19 cellular contexts compared by ENCODE assay signal in genomic region chr4:151415978-151416377, GRCh38. TPM values are rescaled to one million over a fixed set of nuclear protein-coding genes. Genes with fewer than 3 reads are reported as not detected.
DNase-seq lines count a peak whose midpoint lies in the region; ATAC-seq and TF ChIP-seq lines count a peak whose summit lies in the region.
"Had no signal": no experiment of that assay in that cellular context is flagged by ENCODE, and none has a peak within 500 bp of the region (broad histone marks: within the 10 kb centered on the region; RNA-seq: fewer than 3 reads in every experiment).

No MANE protein-coding gene starts in this region.

- TF ChIP-seq EP300 in sigmoid colon (IDR thresholded peaks at IDR 0.05): no peak

- no peaks in the 10 kb centered on the region for H3K9me3 ChIP-seq in sigmoid colon
- H3K9me3 ChIP-seq: esophagus squamous epithelium, HAP-1, mucosa of descending colon had no signal

- DNase-seq in AG20443 (ENCODE audit: low spot score) (peak; percentile 46), NCI-H226 (peak; percentile 44), chondrocyte (ENCODE audit: low spot score) (no peak), mesothelial cell of epicardium (ENCODE audit: low spot score in 2 of 2, unreplicated experiment in 2 of 2) (no peak), sigmoid colon (no peak)
- DNase-seq in activated CD8-positive, alpha-beta T cell treated with anti-CD3 and anti-CD28 coated beads, Interleukin-2, amount 10 ng/mL, durations not matched to agents 7 days and 5 days: no peak
- DNase-seq: activated CD4-positive, alpha-beta T cell treated with anti-CD3 and anti-CD28 coated beads, Interleukin-2, amount 50 U/mL, for 48 hours; activated effector memory CD4-positive, alpha-beta T cell treated with Interleukin-2 at 50 U/mL for 16 hours; esophagus squamous epithelium; mucosa of descending colon; NCI-H1048; NCI-H510A; stimulated activated CD4-positive, alpha-beta T cell treated with anti-CD3 and anti-CD28 coated beads, Interleukin-4, amount 100 ng/mL, for 24 hours; stimulated activated naive B cell treated with anti-CD40 and anti-IgM and Interleukin-4, amounts not matched to agents 10 μg/mL and 1 μg/mL and 100 μg/mL, for 72 hours had no signal

- TF ChIP-seq POLR2A in sigmoid colon (IDR thresholded peaks at IDR 0.05): no peak

- POLR2A ChIA-PET in activated CD8-positive, alpha-beta T cell treated with anti-CD3 and anti-CD28 coated beads, Interleukin-2, amount 10 ng/mL, durations not matched to agents 7 days and 5 days (lab: Charles Lee): no interaction called here

- no peaks in the 10 kb centered on the region for H3K36me3 Mint-ChIP-seq in chondrocyte (ENCODE audit: low read depth)
- no peaks in the 10 kb centered on the region for H3K36me3 Mint-ChIP-seq in mesothelial cell of epicardium
- no peaks in the 10 kb centered on the region for H3K36me3 Mint-ChIP-seq in activated CD8-positive, alpha-beta T cell treated with anti-CD3 and anti-CD28 coated beads, Interleukin-2, amount 10 ng/mL, durations not matched to agents 7 days and 5 days (ENCODE audit: low read depth)
- H3K36me3 Mint-ChIP-seq: stimulated activated naive B cell treated with anti-CD40 and anti-IgM and Interleukin-4, amounts not matched to agents 10 μg/mL and 1 μg/mL and 100 μg/mL, for 72 hours had no signal

- TF ChIP-seq CTCF in chondrocyte (IDR thresholded peaks at IDR 0.05): no peak
- TF ChIP-seq CTCF in mesothelial cell of epicardium (IDR thresholded peaks at IDR 0.05; ENCODE audit: unreplicated experiment): no peak
- no peak for TF ChIP-seq CTCF in sigmoid colon (IDR thresholded peaks at IDR 0.05)

- H3K36me3 ChIP-seq in sigmoid colon: no peaks in the 10 kb centered on the region
- H3K36me3 ChIP-seq: esophagus squamous epithelium, HAP-1 had no signal

- H3K4me3 ChIP-seq in sigmoid colon: no peak overlapping the region
- H3K4me3 ChIP-seq: HAP-1, mucosa of descending colon had no signal

- no peaks in the 10 kb centered on the region for H3K27me3 Mint-ChIP-seq in chondrocyte (ENCODE audit: low read depth)
- no peaks in the 10 kb centered on the region for H3K27me3 Mint-ChIP-seq in mesothelial cell of epicardium (ENCODE audit: low read depth)
- H3K27me3 Mint-ChIP-seq in activated CD8-positive, alpha-beta T cell treated with anti-CD3 and anti-CD28 coated beads, Interleukin-2, amount 10 ng/mL, durations not matched to agents 7 days and 5 days (ENCODE audit: low read depth): peaks cover 24% of the 10 kb centered on the region

- peak overlapping the region; percentile 70 for H3K27ac Mint-ChIP-seq in chondrocyte (ENCODE audit: unreplicated experiment)
- peak overlapping the region; percentile 50 for H3K27ac Mint-ChIP-seq in mesothelial cell of epicardium
- H3K27ac Mint-ChIP-seq in activated CD8-positive, alpha-beta T cell treated with anti-CD3 and anti-CD28 coated beads, Interleukin-2, amount 10 ng/mL, durations not matched to agents 7 days and 5 days: no peak overlapping the region
- H3K27ac Mint-ChIP-seq: stimulated activated naive B cell treated with anti-CD40 and anti-IgM and Interleukin-4, amounts not matched to agents 10 μg/mL and 1 μg/mL and 100 μg/mL, for 72 hours had no signal

- CTCF ChIA-PET in activated CD8-positive, alpha-beta T cell treated with anti-CD3 and anti-CD28 coated beads, Interleukin-2, amount 10 ng/mL, durations not matched to agents 7 days and 5 days (lab: Charles Lee): no interaction called here

- no peaks in the 10 kb centered on the region for H3K4me1 ChIP-seq in sigmoid colon
- H3K4me1 ChIP-seq: HAP-1 had no signal

- H3K4me1 Mint-ChIP-seq in chondrocyte (ENCODE audit: low read depth) (peaks cover 52% of the 10 kb centered on the region), mesothelial cell of epicardium (peaks cover 16% of the 10 kb centered on the region)
- H3K4me1 Mint-ChIP-seq in activated CD8-positive, alpha-beta T cell treated with anti-CD3 and anti-CD28 coated beads, Interleukin-2, amount 10 ng/mL, durations not matched to agents 7 days and 5 days (ENCODE audit: low read depth): no peaks in the 10 kb centered on the region
- H3K4me1 Mint-ChIP-seq: stimulated activated naive B cell treated with anti-CD40 and anti-IgM and Interleukin-4, amounts not matched to agents 10 μg/mL and 1 μg/mL and 100 μg/mL, for 72 hours had no signal

- no peaks in the 10 kb centered on the region for H3K27me3 ChIP-seq in sigmoid colon
- H3K27me3 ChIP-seq: esophagus squamous epithelium had no signal

- ATAC-seq in HG03097 (IDR thresholded peaks at IDR 0.05; ENCODE audit: low FRiP score, unreplicated experiment): no peak
- ATAC-seq in HG02885 (IDR thresholded peaks at IDR 0.05; ENCODE audit: poor library complexity, unreplicated experiment): no peak
- no peak for ATAC-seq in activated CD8-positive, alpha-beta T cell treated with anti-CD3 and anti-CD28 coated beads, Interleukin-2, amount 10 ng/mL, durations not matched to agents 7 days and 5 days
- ATAC-seq: mucosa of descending colon; Panc1; stimulated activated naive B cell treated with anti-CD40 and anti-IgM and Interleukin-4, amounts not matched to agents 10 μg/mL and 1 μg/mL and 100 μg/mL, for 72 hours had no signal

- intact Hi-C loops in sigmoid colon (cut with DNase I): no loop called here

- H3K9me3 Mint-ChIP-seq in chondrocyte (ENCODE audit: low read depth): peaks cover 5% of the 10 kb centered on the region
- peaks cover 4% of the 10 kb centered on the region for H3K9me3 Mint-ChIP-seq in mesothelial cell of epicardium
- no peaks in the 10 kb centered on the region for H3K9me3 Mint-ChIP-seq in activated CD8-positive, alpha-beta T cell treated with anti-CD3 and anti-CD28 coated beads, Interleukin-2, amount 10 ng/mL, durations not matched to agents 7 days and 5 days (ENCODE audit: insufficient read depth)

- no peak overlapping the region for H3K27ac ChIP-seq in sigmoid colon
- H3K27ac ChIP-seq: C4-2B had no signal

- no peak overlapping the region for H3K4me3 Mint-ChIP-seq in chondrocyte (ENCODE audit: unreplicated experiment)
- no peak overlapping the region for H3K4me3 Mint-ChIP-seq in mesothelial cell of epicardium
- H3K4me3 Mint-ChIP-seq in activated CD8-positive, alpha-beta T cell treated with anti-CD3 and anti-CD28 coated beads, Interleukin-2, amount 10 ng/mL, durations not matched to agents 7 days and 5 days: no peak overlapping the region
- H3K4me3 Mint-ChIP-seq: stimulated activated naive B cell treated with anti-CD40 and anti-IgM and Interleukin-4, amounts not matched to agents 10 μg/mL and 1 μg/mL and 100 μg/mL, for 72 hours had no signal

RNA-seq across cellular contexts. Expression of gene FHIP1A, which starts 7.0 kb away (rescaled TPM):
- 1.7 to 4.8 TPM (median 1.8 TPM) in 3 replicates for total RNA-seq in chondrocyte
- 13.9 to 16.8 TPM (median 14.0 TPM) in 3 replicates for total RNA-seq in mesothelial cell of epicardium
- total RNA-seq in sigmoid colon: 1 to 10 TPM; 1.4 to 2.2 (median 2.0) TPM
- 1 to 10 TPM; 1.8 to 6.0 (median 3.0) TPM for polyA plus RNA-seq in sigmoid colon
- not detected for total RNA-seq in activated CD8-positive, alpha-beta T cell treated with anti-CD3 and anti-CD28 coated beads, Interleukin-2, amount 10 ng/mL, durations not matched to agents 7 days and 5 days

Comparison
In these comparisons a context has a peak if more than half of its experiments do, and no peak if none do; other contexts are left out.
1. DNase-seq: peak in AG20443 (single experiment) and NCI-H226 (single experiment); none in chondrocyte (single experiment), mesothelial cell of epicardium (0 of 2), sigmoid colon (single experiment) and activated CD8-positive, alpha-beta T cell treated with anti-CD3 and anti-CD28 coated beads, Interleukin-2, amount 10 ng/mL, durations not matched to agents 7 days and 5 days (single experiment).